15 cellular contexts compared by ENCODE assay signal in the genomic region with DNA sequence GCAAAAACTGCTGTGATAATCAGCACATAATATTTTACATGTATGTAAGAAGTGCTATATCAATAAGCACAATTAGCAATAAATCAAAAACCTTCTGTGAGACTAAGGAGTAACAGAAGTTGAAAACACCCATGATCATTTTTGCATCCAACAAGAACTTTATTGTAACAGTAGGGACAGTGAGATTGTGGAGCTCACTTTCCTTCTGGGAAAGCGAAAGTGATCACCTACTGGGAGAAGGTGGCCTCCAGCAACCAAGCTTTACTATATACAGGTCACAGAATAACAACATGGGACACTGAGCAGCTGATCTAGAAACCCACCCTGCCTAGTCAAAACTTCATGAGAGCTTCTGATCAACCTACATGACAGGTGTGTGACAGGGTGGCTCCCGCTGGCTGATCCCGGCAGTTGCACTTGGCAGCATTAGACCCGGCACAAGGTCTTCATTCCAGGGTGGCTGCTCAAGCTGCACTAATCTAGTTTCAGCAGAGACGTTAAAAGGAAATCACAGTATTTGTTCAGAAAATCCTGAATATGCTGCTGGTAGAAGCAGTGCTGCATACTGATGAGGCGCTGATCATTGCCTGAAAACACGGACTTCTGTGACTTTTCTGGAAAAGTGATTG.
DNase-seq lines count a peak whose midpoint lies in the region; ATAC-seq and TF ChIP-seq lines count a peak whose summit lies in the region.
"Had no signal": no experiment of that assay in that cellular context is flagged by ENCODE, and none has a peak within 500 bp of the region (broad histone marks: within the 10 kb centered on the region; RNA-seq: fewer than 3 reads in every experiment).

No MANE protein-coding gene starts in this region.

- TF ChIP-seq EP300 in transverse colon (IDR thresholded peaks at IDR 0.05; ENCODE audit: low read depth) = no peak

- peak overlapping the region in 1 of 4 donors; percentile 1 for H3K27ac ChIP-seq in transverse colon
- H3K27ac ChIP-seq: neural progenitor cell, VCaP had no signal

- ATAC-seq in Right ventricle myocardium superior (ENCODE audit: poor library complexity) (peak; percentile 52), left ventricle myocardium superior (no peak), left lobe of liver (peak; percentile 52), GM21360 (IDR thresholded peaks at IDR 0.05; ENCODE audit: unreplicated experiment) (no peak), HG03097 (IDR thresholded peaks at IDR 0.05; ENCODE audit: low FRiP score, unreplicated experiment) (no peak)
- ATAC-seq: activated CD8-positive, alpha-beta memory T cell treated with anti-CD3 and anti-CD28 coated beads, Interleukin-2, amount 10 ng/mL, durations not matched to agents 7 days and 5 days had no signal

- H3K4me3 ChIP-seq in transverse colon = peak overlapping the region in 3 of 4 donors; percentile 2 to 20 (median 15)
- H3K4me3 ChIP-seq: neural progenitor cell had no signal

- H3K9me3 ChIP-seq in transverse colon = no peaks in the 10 kb centered on the region

- intact Hi-C loops in Right ventricle myocardium superior (cut with DNase I) = no loop called here
- intact Hi-C loops in left ventricle myocardium superior (cut with micrococcal nuclease) = no loop called here
- intact Hi-C loops in transverse colon (cut with DNase I; ENCODE audit: low total_unique reads) = no loop called here

- peaks cover 0 to 5% (median 0%) of the 10 kb centered on the region in 4 donors for H3K4me1 ChIP-seq in transverse colon
- H3K4me1 ChIP-seq: neural progenitor cell had no signal

- TF ChIP-seq POLR2A in transverse colon (IDR thresholded peaks at IDR 0.05) = no peak

- no peaks in the 10 kb centered on the region for H3K27me3 ChIP-seq in transverse colon
- H3K27me3 ChIP-seq: neural progenitor cell had no signal

- DNase-seq in Right ventricle myocardium superior (no peak), left ventricle myocardium superior (no peak), cerebellar cortex (ENCODE audit: low spot score) (peak; percentile 86), left lobe of liver (ENCODE audit: low spot score) (no peak), transverse colon (peak; percentile 32), NAMALWA (ENCODE audit: low spot score) (no peak)
- DNase-seq: activated CD8-positive, alpha-beta memory T cell treated with anti-CD3 and anti-CD28 coated beads, Interleukin-2, amount 10 ng/mL, durations not matched to agents 7 days and 5 days; activated naive CD4-positive, alpha-beta T cell treated with anti-CD3 and anti-CD28 coated beads, Interleukin-2, amount 10 ng/mL, durations not matched to agents 7 days and 5 days; NCI-H1092; NCI-H524 treated with DMSO at 0.1 percent for 48 hours; SIG-M5 had no signal

- TF ChIP-seq CTCF in transverse colon (IDR thresholded peaks at IDR 0.05) = no peak

- WGBS in transverse colon (ENCODE audit: low coverage in 1 of 2), 2 donors = 27 to 50% methylated on average over 3 to 7 of the region's 7 CpGs

- no peaks in the 10 kb centered on the region for H3K36me3 ChIP-seq in transverse colon
- H3K36me3 ChIP-seq: neural progenitor cell had no signal

- in situ Hi-C loops in transverse colon (cut with MboI; ENCODE audit: low pct_ligation_motif_present in 1 of 4, low pct_unique_long_range_greater_than_20kb in 1 of 4, low sequenced_read_pairs in 3 of 4) = no loop called here

Comparison
In these comparisons a context has a peak if more than half of its experiments do, and no peak if none do; other contexts are left out.
1. ATAC-seq: peak in Right ventricle myocardium superior (single experiment) and left lobe of liver (single experiment); none in left ventricle myocardium superior (single experiment), GM21360 (single experiment) and HG03097 (single experiment).
2. DNase-seq: peak in cerebellar cortex (single experiment) and transverse colon (single experiment); none in Right ventricle myocardium superior (single experiment), left ventricle myocardium superior (single experiment), left lobe of liver (single experiment) and NAMALWA (single experiment).